24 cellular contexts compared by ENCODE assay signal in the genomic region with DNA sequence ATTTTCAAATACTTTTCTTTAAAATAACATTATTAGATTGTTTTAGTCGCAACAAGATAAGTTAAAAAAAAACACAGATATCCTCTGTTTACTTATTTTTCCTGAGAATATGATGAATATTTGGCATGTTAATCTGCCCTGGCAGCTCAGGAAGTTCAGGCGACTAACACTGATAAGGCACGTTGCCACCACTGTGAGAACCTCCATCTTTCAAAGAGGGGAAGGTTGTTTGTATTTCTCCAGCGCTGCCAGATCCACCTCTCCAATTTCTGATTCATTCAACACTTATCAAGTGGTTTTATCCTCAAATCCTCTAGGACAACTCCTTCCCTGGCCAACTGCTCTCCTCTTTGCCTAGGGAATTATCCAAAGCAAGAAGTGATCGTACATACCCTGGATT. TPM values are rescaled to one million over a fixed set of nuclear protein-coding genes. Genes with fewer than 3 reads are reported as not detected.
DNase-seq lines count a peak whose midpoint lies in the region; TF ChIP-seq lines count a peak whose summit lies in the region.
"Had no signal": no experiment of that assay in that cellular context is flagged by ENCODE, and none has a peak within 500 bp of the region (broad histone marks: within the 10 kb centered on the region; RNA-seq: fewer than 3 reads in every experiment).

No MANE protein-coding gene starts in this region.

- DNase-seq in MG63: peak; percentile 74
- peak; percentile 30 for DNase-seq in WERI-Rb-1
- peak; percentile 51 for DNase-seq in glomerular endothelial cell (ENCODE audit: extremely low read depth, low read depth, low spot score)
- DNase-seq in pulmonary artery endothelial cell (ENCODE audit: low read depth, low spot score): peak; percentile 68
- no peak for DNase-seq in COLO829 (ENCODE audit: low spot score)
- DNase-seq in anterior cingulate cortex (lab: John Stamatoyannopoulos, UW): no peak
- DNase-seq in dedifferentiated amniotic fluid mesenchymal stem cell (ENCODE audit: extremely low spot score): no peak
- DNase-seq: activated CD4-positive, alpha-beta T cell treated with anti-CD3 and anti-CD28 coated beads, Interleukin-2, amount 10 ng/mL, durations not matched to agents 7 days and 5 days; activated CD8-positive, alpha-beta memory T cell treated with anti-CD3 and anti-CD28 coated beads, Interleukin-2, amount 10 ng/mL, durations not matched to agents 7 days and 5 days; activated naive CD8-positive, alpha-beta T cell treated with anti-CD3 and anti-CD28 coated beads, Interleukin-2, amount 10 ng/mL, durations not matched to agents 7 days and 5 days; CD4-positive, alpha-beta T cell; DMS153; foreskin keratinocyte; HCEC 1CT; hypothalamus; islet precursor cell; NCI-H187; NCI-H345; SJCRH30; stimulated activated CD4-positive, alpha-beta T cell treated with anti-CD3 and anti-CD28 coated beads, Interleukin-4, amount 100 ng/mL, for 24 hours; stimulated activated naive CD4-positive, alpha-beta T cell treated with Interleukin-2 at 50 U/mL for 16 hours; T-cell; tibial artery had no signal

- H3K4me3 ChIP-seq in MG63 (no peak overlapping the region), WERI-Rb-1 (ENCODE audit: low read depth, low read length) (no peak overlapping the region)
- H3K4me3 ChIP-seq: SJCRH30, tibial artery had no signal

- H3K27me3 ChIP-seq in MG63 (no peaks in the 10 kb centered on the region), WERI-Rb-1 (ENCODE audit: insufficient read depth, low read depth, severe bottlenecking) (no peaks in the 10 kb centered on the region)
- H3K27me3 ChIP-seq: foreskin keratinocyte, SJCRH30, tibial artery had no signal

- no peak for TF ChIP-seq CTCF in WERI-Rb-1 (IDR thresholded peaks at IDR 0.05; ENCODE audit: low read depth, low read length)

- no peak overlapping the region for H3K27ac ChIP-seq in WERI-Rb-1
- H3K27ac ChIP-seq: epithelial cell of prostate, foreskin keratinocyte, SJCRH30, tibial artery had no signal

- H3K9me3 ChIP-seq in MG63 (no peaks in the 10 kb centered on the region; the same call in 1 of the 2 replicates), WERI-Rb-1 (ENCODE audit: severe bottlenecking) (peaks cover 4% of the 10 kb centered on the region)
- H3K9me3 ChIP-seq: tibial artery had no signal

- H3K36me3 ChIP-seq in MG63 (peaks cover 30% of the 10 kb centered on the region), WERI-Rb-1 (peaks cover 83% of the 10 kb centered on the region)

RNA-seq across cellular contexts. Expression of a gene that starts 21.8 kb away (rescaled TPM):
- 84.5 and 157 TPM in 2 replicates for total RNA-seq in MG63 (2014; rRNA removed; shearing (Covaris generic); ENCODE audit: low replicate concordance)
- total RNA-seq in glomerular endothelial cell (44.9 and 50.6 TPM in 2 replicates), pulmonary artery endothelial cell (117 and 140 TPM in 2 replicates)

RNA-seq across cellular contexts. Expression of a gene that starts 57.3 kb away (rescaled TPM):
- total RNA-seq in MG63 (2014; rRNA removed; shearing (Covaris generic); ENCODE audit: low replicate concordance): 9.7 and 13.3 TPM in 2 replicates
- total RNA-seq in glomerular endothelial cell (7.7 and 14.3 TPM in 2 replicates), pulmonary artery endothelial cell (3.8 and 4.6 TPM in 2 replicates)

RNA-seq across cellular contexts. Expression of a gene that starts 57.6 kb away (rescaled TPM):
- total RNA-seq in MG63 (2014; rRNA removed; shearing (Covaris generic); ENCODE audit: low replicate concordance): 34.6 and 49.3 TPM in 2 replicates
- total RNA-seq in glomerular endothelial cell: 18.2 and 21.1 TPM in 2 replicates
- 30.8 and 43.5 TPM in 2 replicates for total RNA-seq in pulmonary artery endothelial cell

Comparison
In these comparisons a context has a peak if more than half of its experiments do, and no peak if none do; other contexts are left out.
1. DNase-seq: peak in MG63 (single experiment), WERI-Rb-1 (single experiment), glomerular endothelial cell (single experiment) and pulmonary artery endothelial cell (single experiment); none in COLO829 (single experiment), anterior cingulate cortex (0 of 58) and dedifferentiated amniotic fluid mesenchymal stem cell (single experiment).